1 cellular context compared by ENCODE assay signal in the genomic region with DNA sequence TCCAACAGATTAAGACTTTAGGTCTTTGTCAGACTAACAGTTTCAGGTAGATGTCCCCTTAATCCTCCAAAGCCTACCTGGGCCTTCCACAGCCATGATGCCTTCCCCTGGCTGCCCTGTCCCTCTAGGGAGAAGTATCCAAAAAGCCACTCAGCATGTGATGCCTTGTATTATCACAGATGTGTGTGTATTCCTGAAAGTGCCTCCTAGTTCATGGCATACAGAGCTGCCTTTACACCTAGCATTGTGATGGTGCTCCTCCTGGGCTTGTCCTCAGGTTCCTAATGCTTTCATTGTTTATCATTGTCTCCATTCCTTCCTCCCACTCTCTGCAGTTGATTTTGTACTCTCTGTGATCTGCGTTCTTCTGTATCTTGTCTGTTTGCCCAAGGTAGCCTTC.
TF ChIP-seq lines count a peak whose summit lies in the region.

No MANE protein-coding gene starts in this region.

TF ChIP-seq in IMR-90, 13 proteins besides CTCF, POLR2A, EP300 and RAD21:
- TF ChIP-seq, protein P1, sequence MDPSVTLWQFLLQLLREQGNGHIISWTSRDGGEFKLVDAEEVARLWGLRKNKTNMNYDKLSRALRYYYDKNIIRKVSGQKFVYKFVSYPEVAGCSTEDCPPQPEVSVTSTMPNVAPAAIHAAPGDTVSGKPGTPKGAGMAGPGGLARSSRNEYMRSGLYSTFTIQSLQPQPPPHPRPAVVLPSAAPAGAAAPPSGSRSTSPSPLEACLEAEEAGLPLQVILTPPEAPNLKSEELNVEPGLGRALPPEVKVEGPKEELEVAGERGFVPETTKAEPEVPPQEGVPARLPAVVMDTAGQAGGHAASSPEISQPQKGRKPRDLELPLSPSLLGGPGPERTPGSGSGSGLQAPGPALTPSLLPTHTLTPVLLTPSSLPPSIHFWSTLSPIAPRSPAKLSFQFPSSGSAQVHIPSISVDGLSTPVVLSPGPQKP (IDR thresholded peaks at IDR 0.05; ENCODE audit: borderline replicate concordance, low read depth, low read length): no peak
- TF ChIP-seq CHD1 (IDR thresholded peaks at IDR 0.05; ENCODE audit: low read depth, low read length): no peak
- no peak for TF ChIP-seq MAFK (IDR thresholded peaks at IDR 0.05; ENCODE audit: low read depth, low read length)
- no peak for TF ChIP-seq MAZ (IDR thresholded peaks at IDR 0.05; ENCODE audit: borderline replicate concordance, low read depth, low read length)
- TF ChIP-seq CEBPB (IDR thresholded peaks at IDR 0.05; ENCODE audit: low read depth, low read length): no peak
- no peak for TF ChIP-seq BHLHE40 (IDR thresholded peaks at IDR 0.05; ENCODE audit: low read depth, low read length)
- no peak for TF ChIP-seq RCOR1 (IDR thresholded peaks at IDR 0.05; ENCODE audit: insufficient replicate concordance, low read length)
- TF ChIP-seq NFE2L2 (IDR thresholded peaks at IDR 0.05; ENCODE audit: low read depth, low read length): no peak
- no peak for TF ChIP-seq MXI1 (IDR thresholded peaks at IDR 0.05; ENCODE audit: borderline replicate concordance, low read depth, low read length)
TF ChIP-seq in IMR-90: peak in this region for 0.
